In the genomic region with DNA sequence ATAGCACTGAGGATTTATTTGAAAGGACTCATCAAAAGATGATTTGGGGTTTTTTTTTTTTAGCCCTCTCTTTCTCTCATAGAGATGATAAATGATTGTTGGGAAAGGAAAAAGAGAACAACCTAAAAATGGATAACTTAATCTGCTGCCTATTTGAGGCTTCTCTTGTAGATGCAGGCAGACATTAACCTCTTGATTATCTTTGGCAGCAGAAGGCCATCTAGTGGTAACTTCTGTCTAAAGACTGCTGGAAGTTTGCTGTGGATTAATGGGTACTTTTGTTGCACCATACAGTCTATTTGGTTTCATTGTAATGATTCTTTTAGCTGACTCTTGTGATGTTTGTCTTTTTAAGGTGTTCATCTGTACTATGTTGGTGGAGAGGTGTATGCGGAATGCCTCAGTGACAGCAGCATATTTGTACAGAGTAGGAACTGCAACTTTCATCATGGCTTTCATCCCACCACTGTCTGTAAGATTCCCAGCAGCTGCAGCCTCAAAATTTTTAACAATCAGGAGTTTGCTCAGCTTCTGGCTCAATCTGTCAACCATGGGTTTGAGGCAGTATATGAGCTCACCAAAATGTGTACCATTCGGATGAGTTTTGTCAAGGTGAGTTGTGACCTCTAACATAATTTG, we compare ENCODE assay signal across 8 cellular contexts. TPM values are rescaled to one million over a fixed set of nuclear protein-coding genes. Genes with fewer than 3 reads are reported as not detected.
A peak's percentile ranks its signal among the peaks of the same experiment; 100 is the strongest.
DNase-seq lines count a peak whose midpoint lies in the region; ATAC-seq and TF ChIP-seq lines count a peak whose summit lies in the region.

No MANE protein-coding gene starts in this region.

- H3K79me2 ChIP-seq in Loucy (ENCODE audit: insufficient read depth, low read length) = no peaks in the 10 kb centered on the region

- H3K9ac ChIP-seq in Loucy (ENCODE audit: low read depth, low read length, poor library complexity, severe bottlenecking) = no peak overlapping the region

- H3K4me1 ChIP-seq in Loucy (ENCODE audit: insufficient read depth, low read length, poor library complexity, severe bottlenecking) (no peaks in the 10 kb centered on the region), iPS DF 6.9 (ENCODE audit: control insufficient read depth, insufficient read depth, low read length) (no peaks in the 10 kb centered on the region), upper lobe of right lung (no peaks in the 10 kb centered on the region), testis (no peaks in the 10 kb centered on the region)

- H3K9me3 ChIP-seq in Loucy (ENCODE audit: insufficient read depth, low read depth, low read length) (no peaks in the 10 kb centered on the region), WERI-Rb-1 (ENCODE audit: severe bottlenecking) (no peaks in the 10 kb centered on the region), iPS DF 6.9 (ENCODE audit: control insufficient read depth, insufficient read depth, low read length) (no peaks in the 10 kb centered on the region), upper lobe of right lung (no peaks in the 10 kb centered on the region), testis (no peaks in the 10 kb centered on the region)

- no peaks in the 10 kb centered on the region for H3F3A ChIP-seq in Loucy (ENCODE audit: low read depth)

- H3K9me2 ChIP-seq in Loucy (replicated peaks; ENCODE audit: low read depth, low read length) = no peaks in the 10 kb centered on the region

- ATAC-seq in GM21447 (IDR thresholded peaks at IDR 0.05; ENCODE audit: unreplicated experiment) = peak; percentile 81
- peak; percentile 66 for ATAC-seq in upper lobe of right lung

- DNase-seq in EH (ENCODE audit: low read depth) (peak; percentile 59), WERI-Rb-1 (no peak), iPS DF 6.9 (ENCODE audit: low read depth, low spot score) (peak; percentile 9), upper lobe of right lung (no peak), NCI-H226 (no peak), testis (no peak)

- TF ChIP-seq CTCF in Loucy (conservative IDR thresholded peaks at IDR 0.05; ENCODE audit: low read length) = peak; percentile 75
- TF ChIP-seq CTCF in WERI-Rb-1 (IDR thresholded peaks at IDR 0.05; ENCODE audit: low read depth, low read length) = peak; percentile 67
- peak; percentile 50 for TF ChIP-seq CTCF in upper lobe of right lung (IDR thresholded peaks at IDR 0.05)
- peak in 1 of 3 experiments; percentile 38 for TF ChIP-seq CTCF in testis (IDR thresholded peaks at IDR 0.05)

- intact Hi-C loops in upper lobe of right lung (cut with DNase I) = no loop called here
- intact Hi-C loops in testis (cut with DNase I; ENCODE audit: low total_unique reads) = no loop called here

- H3K4me3 ChIP-seq in Loucy (ENCODE audit: low read length, poor library complexity, severe bottlenecking) (no peak overlapping the region), WERI-Rb-1 (ENCODE audit: low read depth, low read length) (no peak overlapping the region), iPS DF 6.9 (ENCODE audit: low read length) (no peak overlapping the region), upper lobe of right lung (no peak overlapping the region), testis (no peak overlapping the region)

- no peak for TF ChIP-seq POLR2A in testis (IDR thresholded peaks at IDR 0.05)

- H3K27ac ChIP-seq in WERI-Rb-1 = no peak overlapping the region
- H3K27ac ChIP-seq in iPS DF 6.9 (ENCODE audit: low read length) = no peak overlapping the region
- H3K27ac ChIP-seq in upper lobe of right lung = no peak overlapping the region
- no peak overlapping the region for H3K27ac ChIP-seq in testis

- WGBS in iPS DF 6.9 (ENCODE audit: insufficient coverage, insufficient read length) = no CpG with 5 or more reads among the region's 2 CpGs
- 91 to 95% methylated on average over 2 of the region's 2 CpGs for WGBS in testis, 2 donors

- H3K36me3 ChIP-seq in Loucy (ENCODE audit: insufficient read depth, low read length) = peaks cover 77% of the 10 kb centered on the region; the same call in 1 of the 2 replicates
- H3K36me3 ChIP-seq in WERI-Rb-1 = peaks cover 50% of the 10 kb centered on the region
- peaks cover 3% of the 10 kb centered on the region; the same call in 1 of the 2 replicates for H3K36me3 ChIP-seq in iPS DF 6.9 (ENCODE audit: control insufficient read depth, insufficient read depth, low read length)
- H3K36me3 ChIP-seq in upper lobe of right lung = peaks cover 55% of the 10 kb centered on the region
- H3K36me3 ChIP-seq in testis (ENCODE audit: low read depth, missing control alignments) = no peaks in the 10 kb centered on the region

- no peaks in the 10 kb centered on the region for H4K20me1 ChIP-seq in Loucy (ENCODE audit: insufficient read depth, low read length, poor library complexity, severe bottlenecking)

- no peak overlapping the region for H3K4me2 ChIP-seq in Loucy (ENCODE audit: low read depth, low read length, poor library complexity, severe bottlenecking)

- no peak overlapping the region for H2AFZ ChIP-seq in Loucy (ENCODE audit: low read length)

- H3K27me3 ChIP-seq in Loucy (ENCODE audit: insufficient read depth, low read length, poor library complexity, severe bottlenecking) = no peaks in the 10 kb centered on the region
- H3K27me3 ChIP-seq in WERI-Rb-1 (ENCODE audit: insufficient read depth, low read depth, severe bottlenecking) = no peaks in the 10 kb centered on the region
- no peaks in the 10 kb centered on the region for H3K27me3 ChIP-seq in iPS DF 6.9 (ENCODE audit: control insufficient read depth, insufficient read depth, low read length)
- H3K27me3 ChIP-seq in upper lobe of right lung = no peaks in the 10 kb centered on the region
- no peaks in the 10 kb centered on the region for H3K27me3 ChIP-seq in testis

RNA-seq across cellular contexts. Expression of gene SMIM32, which starts 18.8 kb away (rescaled TPM):
- total RNA-seq in upper lobe of right lung (not detected), testis (under 1 TPM in 1 of 2 donors, not detected in 1; 0.50 TPM)
- not detected for polyA plus RNA-seq in testis (ENCODE audit: insufficient read depth, low read depth, low replicate concordance)

RNA-seq across cellular contexts. Expression of gene SMAD5, which starts 41.5 kb away (rescaled TPM):
- total RNA-seq in upper lobe of right lung (52.7 TPM), testis (10 to 100 TPM; 29.1 to 36.0 TPM)
- 25.4 TPM for polyA plus RNA-seq in testis (ENCODE audit: insufficient read depth, low read depth, low replicate concordance)

Comparison
In these comparisons a context has a peak if more than half of its experiments do, and no peak if none do; other contexts are left out.
1. DNase-seq: peak in EH (single experiment) and iPS DF 6.9 (single experiment); none in WERI-Rb-1 (single experiment), upper lobe of right lung (single experiment), NCI-H226 (single experiment) and testis (single experiment).